In the genomic region with DNA sequence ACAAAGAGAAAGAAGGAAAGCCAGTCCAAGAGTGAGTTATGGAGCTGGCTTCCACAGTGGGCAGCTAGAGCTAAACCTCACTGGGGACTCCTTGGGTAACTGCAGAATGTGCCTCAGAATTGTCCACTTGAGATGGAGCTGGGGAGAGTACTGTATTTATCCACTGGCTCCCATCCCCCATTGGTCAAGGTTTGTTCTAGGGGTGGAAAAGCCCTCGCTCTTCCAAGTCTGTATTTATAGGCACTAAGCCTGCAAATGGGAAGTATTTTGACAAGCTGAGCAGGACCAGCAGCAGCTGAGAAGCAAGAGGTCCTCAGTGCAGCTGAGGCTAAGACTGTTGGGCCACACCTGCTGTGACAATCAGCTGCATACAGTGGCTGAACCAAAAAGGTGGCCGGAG, we compare ENCODE assay signal across 17 cellular contexts.
"Had no signal": no experiment of that assay in that cellular context is flagged by ENCODE, and none has a peak within 500 bp of the region (broad histone marks: within the 10 kb centered on the region; RNA-seq: fewer than 3 reads in every experiment).

No MANE protein-coding gene starts in this region.

- H3K9me3 ChIP-seq: adrenal gland, esophagus squamous epithelium, pancreas, suprapubic skin had no signal

- H3K27ac Mint-ChIP-seq: activated CD4-positive, alpha-beta T cell treated with anti-CD3 and anti-CD28 coated beads for 36 hours; activated naive CD4-positive, alpha-beta T cell treated with anti-CD3 and anti-CD28 coated beads, Interleukin-2, amount 50 U/mL, for 72 hours; effector memory CD8-positive, alpha-beta T cell; neural progenitor cell; stimulated activated naive CD8-positive, alpha-beta T cell treated with anti-CD3 and anti-CD28 coated beads, Interleukin-15, Interleukin-2, amounts not matched to agents 100 ng/mL and 50 ng/mL, for 24 hours had no signal

- H3K4me3 ChIP-seq: adrenal gland, esophagus squamous epithelium, neural progenitor cell, pancreas, suprapubic skin had no signal

- H3K4me1 ChIP-seq: pancreas had no signal

- DNase-seq: activated CD4-positive, alpha-beta T cell treated with anti-CD3 and anti-CD28 coated beads for 36 hours; activated CD4-positive, alpha-beta T cell treated with anti-CD3 and anti-CD28 coated beads, Interleukin-2, amount 50 U/mL, for 48 hours; activated gamma-delta T cell; adrenal gland; dermis blood vessel endothelial cell; effector memory CD8-positive, alpha-beta T cell; esophagus squamous epithelium; mammary epithelial cell; pancreas; SW 1271; T-helper 2 cell; trophoblast cell had no signal

- H3K27me3 Mint-ChIP-seq: activated CD4-positive, alpha-beta T cell treated with anti-CD3 and anti-CD28 coated beads for 36 hours; effector memory CD8-positive, alpha-beta T cell; stimulated activated naive CD8-positive, alpha-beta T cell treated with anti-CD3 and anti-CD28 coated beads, Interleukin-15, Interleukin-2, amounts not matched to agents 100 ng/mL and 50 ng/mL, for 24 hours had no signal

- ATAC-seq: activated CD4-positive, alpha-beta T cell treated with anti-CD3 and anti-CD28 coated beads for 36 hours; activated naive CD4-positive, alpha-beta T cell treated with anti-CD3 and anti-CD28 coated beads, Interleukin-2, amount 50 U/mL, for 72 hours; effector memory CD8-positive, alpha-beta T cell; left lobe of liver; pancreas had no signal

- H3K4me3 Mint-ChIP-seq: activated CD4-positive, alpha-beta T cell treated with anti-CD3 and anti-CD28 coated beads for 36 hours; effector memory CD8-positive, alpha-beta T cell; neural progenitor cell; stimulated activated naive CD8-positive, alpha-beta T cell treated with anti-CD3 and anti-CD28 coated beads, Interleukin-15, Interleukin-2, amounts not matched to agents 100 ng/mL and 50 ng/mL, for 24 hours had no signal

- H3K9me3 Mint-ChIP-seq: activated naive CD4-positive, alpha-beta T cell treated with anti-CD3 and anti-CD28 coated beads, Interleukin-2, amount 50 U/mL, for 72 hours; effector memory CD8-positive, alpha-beta T cell; neural progenitor cell; stimulated activated naive CD8-positive, alpha-beta T cell treated with anti-CD3 and anti-CD28 coated beads, Interleukin-15, Interleukin-2, amounts not matched to agents 100 ng/mL and 50 ng/mL, for 24 hours had no signal

- H3K27ac ChIP-seq: esophagus squamous epithelium, neural progenitor cell, pancreas, suprapubic skin had no signal

- H3K36me3 ChIP-seq: adrenal gland, esophagus squamous epithelium, neural progenitor cell, pancreas, suprapubic skin had no signal

- H3K27me3 ChIP-seq: adrenal gland, esophagus squamous epithelium, neural progenitor cell, pancreas, suprapubic skin had no signal
